Comparison of ENCODE assay signal across 14 cellular contexts in the genomic region with DNA sequence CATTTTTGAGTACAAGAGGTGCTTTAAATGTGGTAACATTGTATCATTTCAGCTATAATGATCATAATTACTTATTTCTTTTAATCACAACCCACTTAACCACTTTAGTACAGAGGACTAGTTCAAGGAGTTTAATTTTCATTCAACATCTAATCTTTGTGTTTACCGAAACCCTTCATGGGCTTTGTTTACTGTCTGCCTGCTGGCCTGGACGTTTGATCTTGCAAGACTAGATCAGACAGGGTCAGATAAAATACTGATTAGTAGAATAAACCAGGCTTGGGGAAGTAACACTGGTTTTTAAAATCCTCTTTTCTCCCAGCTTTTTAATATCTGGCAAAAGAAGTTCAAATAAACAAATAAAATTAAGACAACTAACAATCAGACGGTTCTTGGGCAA.
"Had no signal": no experiment of that assay in that cellular context is flagged by ENCODE, and none has a peak within 500 bp of the region (broad histone marks: within the 10 kb centered on the region; RNA-seq: fewer than 3 reads in every experiment).

No MANE protein-coding gene starts in this region.

- H3K36me3 ChIP-seq: cardiac muscle cell, lower lobe of right lung, tibial artery, vagina had no signal

- H3K36me3 Mint-ChIP-seq: activated naive CD4-positive, alpha-beta T cell treated with anti-CD3 and anti-CD28 coated beads, Interleukin-2, amount 10 ng/mL, durations not matched to agents 7 days and 5 days; naive thymus-derived CD4-positive, alpha-beta T cell; stimulated activated memory B cell treated with anti-CD40 and anti-IgM and Interleukin-4, amounts not matched to agents 10 μg/mL and 1 μg/mL and 100 μg/mL, for 72 hours had no signal

- H3K27me3 Mint-ChIP-seq: activated B cell treated with CpG ODN at 0.5 μM for 24 hours had no signal

- ATAC-seq: activated T-helper 17 cell treated with anti-CD3 and anti-CD28 coated beads, Interleukin-2, amount 50 U/mL, for 72 hours; esophagus mucosa; lower lobe of right lung; naive thymus-derived CD4-positive, alpha-beta T cell; right cardiac atrium; stimulated activated memory B cell treated with anti-CD40 and anti-IgM and Interleukin-4, amounts not matched to agents 10 μg/mL and 1 μg/mL and 100 μg/mL, for 72 hours had no signal

- H3K9me3 Mint-ChIP-seq: activated B cell treated with CpG ODN at 0.5 μM for 24 hours; activated CD4-positive, alpha-beta T cell treated with anti-CD3 and anti-CD28 coated beads, Interleukin-2, amount 10 ng/mL, durations not matched to agents 7 days and 5 days; activated naive CD4-positive, alpha-beta T cell treated with anti-CD3 and anti-CD28 coated beads, Interleukin-2, amount 10 ng/mL, durations not matched to agents 7 days and 5 days; activated T-helper 17 cell treated with anti-CD3 and anti-CD28 coated beads, Interleukin-2, amount 50 U/mL, for 72 hours; stimulated activated memory B cell treated with anti-CD40 and anti-IgM and Interleukin-4, amounts not matched to agents 10 μg/mL and 1 μg/mL and 100 μg/mL, for 72 hours had no signal

- H3K4me1 Mint-ChIP-seq: activated B cell treated with CpG ODN at 0.5 μM for 24 hours; activated CD4-positive, alpha-beta T cell treated with anti-CD3 and anti-CD28 coated beads, Interleukin-2, amount 10 ng/mL, durations not matched to agents 7 days and 5 days; activated naive CD4-positive, alpha-beta T cell treated with anti-CD3 and anti-CD28 coated beads, Interleukin-2, amount 10 ng/mL, durations not matched to agents 7 days and 5 days; activated T-helper 17 cell treated with anti-CD3 and anti-CD28 coated beads, Interleukin-2, amount 50 U/mL, for 72 hours; naive thymus-derived CD4-positive, alpha-beta T cell; stimulated activated memory B cell treated with anti-CD40 and anti-IgM and Interleukin-4, amounts not matched to agents 10 μg/mL and 1 μg/mL and 100 μg/mL, for 72 hours had no signal

- H3K27ac ChIP-seq: cardiac muscle cell, lower lobe of right lung, tibial artery, vagina had no signal

- DNase-seq: activated B cell treated with CpG ODN at 0.5 μM for 24 hours; activated CD4-positive, alpha-beta T cell treated with anti-CD3 and anti-CD28 coated beads, Interleukin-2, amount 10 ng/mL, durations not matched to agents 7 days and 5 days; activated naive CD4-positive, alpha-beta T cell treated with anti-CD3 and anti-CD28 coated beads, Interleukin-2, amount 10 ng/mL, durations not matched to agents 7 days and 5 days; activated T-cell treated with anti-CD3 and anti-CD28 coated beads for 4 hours; lower lobe of right lung; naive thymus-derived CD4-positive, alpha-beta T cell; posterior cingulate gyrus; right cardiac atrium; tibial artery had no signal

- H3K4me3 Mint-ChIP-seq: activated B cell treated with CpG ODN at 0.5 μM for 24 hours; activated CD4-positive, alpha-beta T cell treated with anti-CD3 and anti-CD28 coated beads, Interleukin-2, amount 10 ng/mL, durations not matched to agents 7 days and 5 days; activated naive CD4-positive, alpha-beta T cell treated with anti-CD3 and anti-CD28 coated beads, Interleukin-2, amount 10 ng/mL, durations not matched to agents 7 days and 5 days; activated T-helper 17 cell treated with anti-CD3 and anti-CD28 coated beads, Interleukin-2, amount 50 U/mL, for 72 hours; naive thymus-derived CD4-positive, alpha-beta T cell; stimulated activated memory B cell treated with anti-CD40 and anti-IgM and Interleukin-4, amounts not matched to agents 10 μg/mL and 1 μg/mL and 100 μg/mL, for 72 hours had no signal

- H3K4me1 ChIP-seq: lower lobe of right lung, tibial artery, vagina had no signal

- H3K4me3 ChIP-seq: cardiac muscle cell, lower lobe of right lung, tibial artery, vagina had no signal

- H3K27me3 ChIP-seq: cardiac muscle cell, tibial artery, vagina had no signal

- H3K27ac Mint-ChIP-seq: activated B cell treated with CpG ODN at 0.5 μM for 24 hours; activated CD4-positive, alpha-beta T cell treated with anti-CD3 and anti-CD28 coated beads, Interleukin-2, amount 10 ng/mL, durations not matched to agents 7 days and 5 days; activated naive CD4-positive, alpha-beta T cell treated with anti-CD3 and anti-CD28 coated beads, Interleukin-2, amount 10 ng/mL, durations not matched to agents 7 days and 5 days; activated T-helper 17 cell treated with anti-CD3 and anti-CD28 coated beads, Interleukin-2, amount 50 U/mL, for 72 hours; naive thymus-derived CD4-positive, alpha-beta T cell; stimulated activated memory B cell treated with anti-CD40 and anti-IgM and Interleukin-4, amounts not matched to agents 10 μg/mL and 1 μg/mL and 100 μg/mL, for 72 hours had no signal
